15 cellular contexts compared by ENCODE assay signal in the genomic region with DNA sequence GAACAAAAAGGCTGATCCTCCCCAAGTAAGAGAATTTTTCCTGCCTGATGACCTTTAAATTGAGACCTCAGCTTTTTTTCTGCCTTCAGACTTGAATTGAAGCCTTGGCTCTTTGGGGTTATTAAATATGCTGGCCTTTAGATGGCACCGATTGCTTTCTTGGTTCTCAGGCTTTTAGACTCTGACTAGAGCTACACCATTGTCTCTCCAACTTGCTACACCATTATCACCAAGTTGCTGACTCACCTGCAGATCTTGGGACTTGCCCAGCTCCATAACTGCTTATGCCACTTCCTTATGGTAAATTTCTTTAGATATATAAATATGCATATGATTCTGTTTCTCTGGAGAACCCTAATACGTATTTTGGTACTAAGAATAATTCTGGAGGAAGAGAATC. TPM values are rescaled to one million over a fixed set of nuclear protein-coding genes. Genes with fewer than 3 reads are reported as not detected.
DNase-seq lines count a peak whose midpoint lies in the region; ATAC-seq and TF ChIP-seq lines count a peak whose summit lies in the region.
"Had no signal": no experiment of that assay in that cellular context is flagged by ENCODE, and none has a peak within 500 bp of the region (broad histone marks: within the 10 kb centered on the region; RNA-seq: fewer than 3 reads in every experiment).

No MANE protein-coding gene starts in this region.

- no TSS peak for BruUV-seq in PC-3 (replicated peaks; lab: Mats Ljungman, UMichigan)

- 0 out of 2 replicates have a peak overlapping the region, but pooled peaks have one; percentile 11 for H2AFZ ChIP-seq in PC-3 (ENCODE audit: low read length)

- TF ChIP-seq CTCF in PC-3 (conservative IDR thresholded peaks at IDR 0.05; ENCODE audit: low read depth, low read length) (peak; percentile 44), epithelial cell of proximal tubule (conservative IDR thresholded peaks at IDR 0.05; ENCODE audit: low read depth, low read length) (no peak), osteocyte (IDR thresholded peaks at IDR 0.05) (peak; percentile 52)

- intact Hi-C loops in PC-3 (cut with micrococcal nuclease), result loop anchor here (1.0 to 10.0 kb wide), 5 partner anchors 45 to 467 kb away; no protein-coding TSS in a partner anchor

- H3K79me2 ChIP-seq in PC-3 (ENCODE audit: low read length), result no peaks in the 10 kb centered on the region

- H3K9me2 ChIP-seq in PC-3 (replicated peaks; ENCODE audit: low read length), result no peaks in the 10 kb centered on the region

- H3K4me3 ChIP-seq in PC-3 (ENCODE audit: low read length) (no peak overlapping the region), epithelial cell of proximal tubule (ENCODE audit: low read depth, low read length) (no peak overlapping the region)
- H3K4me3 ChIP-seq: gastroesophageal sphincter had no signal

- H3K4me3 Mint-ChIP-seq in osteocyte (ENCODE audit: unreplicated experiment), result no peak overlapping the region
- H3K4me3 Mint-ChIP-seq: activated naive CD4-positive, alpha-beta T cell treated with anti-CD3 and anti-CD28 coated beads for 36 hours had no signal

- H3K9ac ChIP-seq in PC-3 (ENCODE audit: low read length), result no peak overlapping the region

- no peaks in the 10 kb centered on the region for H3K9me3 ChIP-seq in PC-3 (ENCODE audit: low read length)

- CTCF ChIA-PET in PC-3 (lab: Charles Lee), result interaction anchor here (0.6 to 1.2 kb wide), 5 partner anchors 13 to 209 kb away, joined by 3 to 15 read pairs (median 8); no protein-coding TSS in a partner anchor

- H3K36me3 Mint-ChIP-seq in osteocyte (ENCODE audit: unreplicated experiment), result no peaks in the 10 kb centered on the region

- no peak overlapping the region for H3K27ac Mint-ChIP-seq in osteocyte (ENCODE audit: unreplicated experiment)
- H3K27ac Mint-ChIP-seq: activated naive CD4-positive, alpha-beta T cell treated with anti-CD3 and anti-CD28 coated beads for 36 hours had no signal

- H3K27me3 ChIP-seq in PC-3 (ENCODE audit: low read length), result no peaks in the 10 kb centered on the region
- H3K27me3 ChIP-seq: gastroesophageal sphincter had no signal

- POLR2A ChIA-PET in PC-3 (lab: Charles Lee; ENCODE audit: unreplicated experiment), result interaction anchor here (0.6 to 0.7 kb wide), 2 partner anchors 73 to 315 kb away, joined by 4 read pairs; no protein-coding TSS in a partner anchor

- H3K9me3 Mint-ChIP-seq in osteocyte (ENCODE audit: unreplicated experiment), result peaks cover 6% of the 10 kb centered on the region
- H3K9me3 Mint-ChIP-seq: activated naive CD4-positive, alpha-beta T cell treated with anti-CD3 and anti-CD28 coated beads for 36 hours had no signal

- no peak overlapping the region for H3K4me2 ChIP-seq in PC-3 (ENCODE audit: low read length)

- no peaks in the 10 kb centered on the region for H3K36me3 ChIP-seq in PC-3 (ENCODE audit: low read depth, low read length)
- H3K36me3 ChIP-seq: gastroesophageal sphincter had no signal

- peak; percentile 94 for ATAC-seq in PC-3
- ATAC-seq in HG03280 (IDR thresholded peaks at IDR 0.05; ENCODE audit: unreplicated experiment), result no peak
- no peak for ATAC-seq in GM21717 (IDR thresholded peaks at IDR 0.05; ENCODE audit: unreplicated experiment)
- ATAC-seq: gastroesophageal sphincter, Right ventricle myocardium inferior had no signal

- H3F3A ChIP-seq in PC-3 (ENCODE audit: low read length, unreplicated experiment), result no peaks in the 10 kb centered on the region

- DNase-seq in GM03348 (ENCODE audit: low spot score) (peak; percentile 21), PC-3 (peak; percentile 67), epithelial cell of proximal tubule (ENCODE audit: low read depth) (peak; percentile 2), osteocyte (ENCODE audit: extremely low spot score, unreplicated experiment) (no peak), medulla oblongata (ENCODE audit: extremely low spot score) (no peak), glomerular visceral epithelial cell (ENCODE audit: extremely low spot score) (no peak)
- DNase-seq: activated naive CD4-positive, alpha-beta T cell treated with anti-CD3 and anti-CD28 coated beads for 36 hours; H7; NCI-H2227 treated with DMSO at 0.1 percent for 48 hours; stimulated activated CD4-positive, alpha-beta T cell treated with anti-CD3 and anti-CD28 coated beads, Interleukin-12 subunit alpha, Interleukin-12 subunit beta, amount 100 ng/mL, for 4 hours; trophoblast cell had no signal

- H4K20me1 ChIP-seq in PC-3 (ENCODE audit: low read length), result no peaks in the 10 kb centered on the region

- peaks cover 15% of the 10 kb centered on the region for H3K4me1 Mint-ChIP-seq in osteocyte (ENCODE audit: unreplicated experiment)

- peaks cover 8% of the 10 kb centered on the region for H3K27me3 Mint-ChIP-seq in osteocyte (ENCODE audit: unreplicated experiment)

- peaks cover 4% of the 10 kb centered on the region for H3K4me1 ChIP-seq in PC-3 (ENCODE audit: insufficient read depth, low read length)
- H3K4me1 ChIP-seq: gastroesophageal sphincter had no signal

- H3K27ac ChIP-seq in PC-3 (ENCODE audit: low read length), result no peak overlapping the region
- H3K27ac ChIP-seq: gastroesophageal sphincter had no signal

RNA-seq across cellular contexts. Expression of gene ABCA13, which starts 3.1 kb away (rescaled TPM):
- total RNA-seq in PC-3 (2014; rRNA removed) (1.8 and 2.1 TPM in 2 replicates), epithelial cell of proximal tubule (0.69 and 1.7 TPM in 2 replicates), osteocyte (0.63 and 1.1 TPM in 2 replicates)
- total RNA-seq: activated naive CD4-positive, alpha-beta T cell treated with anti-CD3 and anti-CD28 coated beads for 36 hours; H7; Right ventricle myocardium inferior had no signal

Comparison
In these comparisons a context has a peak if more than half of its experiments do, and no peak if none do; other contexts are left out.
1. DNase-seq: peak in GM03348 (single experiment), PC-3 (single experiment) and epithelial cell of proximal tubule (single experiment); none in osteocyte (single experiment), medulla oblongata (single experiment) and glomerular visceral epithelial cell (single experiment).